In the genomic region with DNA sequence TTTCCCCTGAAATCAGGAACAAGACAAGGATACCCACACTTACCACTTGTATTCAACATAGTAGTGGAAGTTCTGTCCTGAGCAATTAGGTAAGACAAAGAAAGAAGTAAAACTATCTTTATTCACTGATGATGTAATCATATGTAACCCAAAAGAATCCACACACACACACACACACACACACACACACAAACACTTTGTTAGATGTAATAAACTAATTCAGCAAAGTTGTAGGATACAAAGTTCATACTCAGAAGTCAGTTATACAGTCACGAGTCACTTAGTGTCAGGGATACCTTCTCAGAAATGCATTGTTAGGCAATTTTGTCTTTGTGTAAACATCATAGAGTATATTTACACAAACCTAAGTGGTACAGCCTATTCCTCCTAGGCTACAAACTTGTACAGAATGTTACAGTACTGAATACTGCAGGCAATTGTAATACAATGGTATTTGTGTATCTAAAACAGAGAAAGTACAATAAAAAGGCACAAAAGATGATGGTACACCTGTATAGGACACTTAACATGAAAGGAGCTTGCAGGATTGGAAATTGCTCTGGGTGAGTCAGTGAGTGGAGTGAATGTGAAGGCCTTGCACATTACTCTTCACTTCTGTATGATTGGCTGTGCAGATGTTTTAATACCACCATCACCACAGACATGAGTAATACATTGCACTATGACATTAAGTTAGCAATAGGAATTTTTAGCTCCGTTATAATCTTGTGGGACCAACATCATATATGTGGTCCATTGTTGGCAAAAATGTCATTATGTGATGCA, we compare ENCODE assay signal across 19 cellular contexts.
DNase-seq lines count a peak whose midpoint lies in the region; ATAC-seq, FAIRE-seq and TF ChIP-seq lines count a peak whose summit lies in the region.
"Had no signal": no experiment of that assay in that cellular context is flagged by ENCODE, and none has a peak within 500 bp of the region (broad histone marks: within the 10 kb centered on the region; RNA-seq: fewer than 3 reads in every experiment).

No MANE protein-coding gene starts in this region.

- WGBS in pancreas, 2 donors = 78% methylated on average over 2 of the region's 2 CpGs

- H3K9me3 ChIP-seq in pancreas = no peaks in the 10 kb centered on the region
- H3K9me3 ChIP-seq: SJCRH30 had no signal

- DNase-seq in ELR (ENCODE audit: low read depth) (peak; percentile 82), RKO (ENCODE audit: low spot score) (peak; percentile 54), fibroblast of mammary gland (ENCODE audit: low read depth) (peak; percentile 63), pancreas (no peak), NCI-H446 (lab: John Stamatoyannopoulos, UW) (no peak), NCI-H2081 treated with DMSO at 0.1 percent for 48 hours (lab: John Stamatoyannopoulos, UW) (no peak), substantia nigra (lab: John Stamatoyannopoulos, UW) (no peak)
- DNase-seq: activated CD4-positive, alpha-beta memory T cell treated with anti-CD3 and anti-CD28 coated beads for 36 hours; aorta; GF-D8; NCI-H2029 treated with DMSO at 0.1 percent for 48 hours; psoas muscle; SJCRH30; stimulated activated CD4-positive, alpha-beta T cell treated with anti-CD3 and anti-CD28 coated beads, Interleukin-1b, Interleukin-23, amount 100 ng/mL, for 48 hours; stimulated activated CD8-positive, alpha-beta memory T cell treated with anti-CD3 and anti-CD28 coated beads, Interleukin-4, amount 100 ng/mL, for 48 hours had no signal

- H3K27ac ChIP-seq in pancreas = no peak overlapping the region
- H3K27ac ChIP-seq in substantia nigra (ENCODE audit: low read depth, low read length, poor library complexity, severe bottlenecking) = no peak overlapping the region
- H3K27ac ChIP-seq: KMS-11, psoas muscle, SJCRH30 had no signal

- no peaks in the 10 kb centered on the region for H3K36me3 ChIP-seq in pancreas
- H3K36me3 ChIP-seq: SJCRH30 had no signal

- intact Hi-C loops in pancreas (cut with DNase I) = no loop called here

- no peaks in the 10 kb centered on the region for H3K4me1 ChIP-seq in pancreas
- H3K4me1 ChIP-seq: psoas muscle, SJCRH30 had no signal

- ATAC-seq in pancreas (no peak), GM18498 (IDR thresholded peaks at IDR 0.05; ENCODE audit: unreplicated experiment) (no peak)
- ATAC-seq: GM23338, psoas muscle had no signal

- H3K4me3 ChIP-seq in fibroblast of mammary gland (ENCODE audit: control insufficient read depth, low read depth, low read length) (no peak overlapping the region), pancreas (no peak overlapping the region)
- H3K4me3 ChIP-seq: GM23338, psoas muscle, SJCRH30 had no signal

- FAIRE-seq in pancreas (lab: Jason Lieb, UNC) = peak; percentile 78
- FAIRE-seq: keratinocyte had no signal

- no peaks in the 10 kb centered on the region for H3K27me3 ChIP-seq in pancreas
- H3K27me3 ChIP-seq: SJCRH30 had no signal

- TF ChIP-seq CTCF in fibroblast of mammary gland (conservative IDR thresholded peaks at IDR 0.05; ENCODE audit: control insufficient read depth, insufficient read depth, low read depth, low read length) (no peak), pancreas (IDR thresholded peaks at IDR 0.05) (no peak)

Comparison
In these comparisons a context has a peak if more than half of its experiments do, and no peak if none do; other contexts are left out.
1. DNase-seq: peak in ELR (single experiment), RKO (single experiment) and fibroblast of mammary gland (single experiment); none in pancreas (0 of 6), NCI-H446 (0 of 2), NCI-H2081 treated with DMSO at 0.1 percent for 48 hours (single experiment) and substantia nigra (0 of 49).